In genomic region chr21:43919283-43919682, GRCh38 we compare ENCODE assay signal across 15 cellular contexts.
"Had no signal": no experiment of that assay in that cellular context is flagged by ENCODE, and none has a peak within 500 bp of the region (broad histone marks: within the 10 kb centered on the region; RNA-seq: fewer than 3 reads in every experiment).

No MANE protein-coding gene starts in this region.

- H3K4me3 ChIP-seq: ascending aorta, heart left ventricle, left ventricle myocardium inferior, right lobe of liver, thoracic aorta, upper lobe of right lung had no signal

- H3K27me3 Mint-ChIP-seq: activated CD4-positive, alpha-beta memory T cell treated with anti-CD3 and anti-CD28 coated beads for 36 hours had no signal

- H3K36me3 ChIP-seq: ascending aorta, left ventricle myocardium inferior, right lobe of liver, thoracic aorta, upper lobe of right lung had no signal

- ATAC-seq: heart left ventricle had no signal

- H3K27me3 ChIP-seq: ascending aorta, heart left ventricle, right lobe of liver, upper lobe of right lung had no signal

- H3K27ac ChIP-seq: ascending aorta, heart left ventricle, left ventricle myocardium inferior, right lobe of liver, thoracic aorta, upper lobe of right lung had no signal

- H3K27ac Mint-ChIP-seq: activated CD4-positive, alpha-beta memory T cell treated with anti-CD3 and anti-CD28 coated beads for 36 hours had no signal

- H3K9me3 Mint-ChIP-seq: activated CD4-positive, alpha-beta memory T cell treated with anti-CD3 and anti-CD28 coated beads for 36 hours had no signal

- DNase-seq: activated CD4-positive, alpha-beta memory T cell treated with anti-CD3 and anti-CD28 coated beads for 36 hours; activated effector memory CD4-positive, alpha-beta T cell treated with Interleukin-2 at 50 U/mL for 16 hours; activated T-cell treated with anti-CD3 and anti-CD28 coated beads for 4 hours; cortex of kidney; mammary epithelial cell; midbrain; small intestine; stimulated activated CD4-positive, alpha-beta T cell treated with anti-CD3 and anti-CD28 coated beads, Interleukin-15, amount 100 ng/mL, for 24 hours; stimulated activated CD4-positive, alpha-beta T cell treated with anti-CD3 and anti-CD28 coated beads, Interleukin-2, amount 100 ng/mL, for 48 hours had no signal

- H3K9me3 ChIP-seq: ascending aorta, heart left ventricle, left ventricle myocardium inferior, right lobe of liver, thoracic aorta, upper lobe of right lung had no signal

- H3K4me3 Mint-ChIP-seq: activated CD4-positive, alpha-beta memory T cell treated with anti-CD3 and anti-CD28 coated beads for 36 hours had no signal
